ENCODE assay signal across 11 cellular contexts in genomic region chr2:212078103-212078502, GRCh38.
A peak's percentile ranks its signal among the peaks of the same experiment; 100 is the strongest.
DNase-seq lines count a peak whose midpoint lies in the region; ATAC-seq and TF ChIP-seq lines count a peak whose summit lies in the region.
"Had no signal": no experiment of that assay in that cellular context is flagged by ENCODE, and none has a peak within 500 bp of the region (broad histone marks: within the 10 kb centered on the region; RNA-seq: fewer than 3 reads in every experiment).

No MANE protein-coding gene starts in this region.

- CTCF ChIA-PET in activated CD4-positive, alpha-beta memory T cell treated with anti-CD3 and anti-CD28 coated beads, Interleukin-2, amount 10 ng/mL, durations not matched to agents 7 days and 5 days (lab: Charles Lee) = no interaction called here
- CTCF ChIA-PET in activated CD4-positive, alpha-beta memory T cell treated with anti-CD3 and anti-CD28 coated beads for 36 hours (lab: Charles Lee) = no interaction called here
- CTCF ChIA-PET in CD8-positive, alpha-beta T cell (lab: Charles Lee) = no interaction called here

- ATAC-seq in HG02623 (IDR thresholded peaks at IDR 0.05; ENCODE audit: unreplicated experiment) (peak; percentile 63), HG03520 (IDR thresholded peaks at IDR 0.05; ENCODE audit: unreplicated experiment) (peak; percentile 75)
- ATAC-seq in CD8-positive, alpha-beta T cell = no peak
- ATAC-seq: body of pancreas had no signal

- no peaks in the 10 kb centered on the region for H3K9me3 ChIP-seq in osteoblast (ENCODE audit: low read depth, low read length)
- no peaks in the 10 kb centered on the region for H3K9me3 ChIP-seq in CD8-positive, alpha-beta T cell (ENCODE audit: low read length)
- no peaks in the 10 kb centered on the region for H3K9me3 ChIP-seq in adrenal gland (replicated peaks in 1 of 3)
- H3K9me3 ChIP-seq: body of pancreas had no signal

- no peaks in the 10 kb centered on the region for H3K4me1 Mint-ChIP-seq in activated CD4-positive, alpha-beta memory T cell treated with anti-CD3 and anti-CD28 coated beads, Interleukin-2, amount 10 ng/mL, durations not matched to agents 7 days and 5 days
- H3K4me1 Mint-ChIP-seq in activated CD4-positive, alpha-beta memory T cell treated with anti-CD3 and anti-CD28 coated beads for 36 hours (ENCODE audit: low read depth) = no peaks in the 10 kb centered on the region
- H3K4me1 Mint-ChIP-seq in CD8-positive, alpha-beta T cell (ENCODE audit: low read depth) = no peaks in the 10 kb centered on the region

- H3K27ac ChIP-seq in osteoblast (ENCODE audit: low read depth, low read length) (no peak overlapping the region), adrenal gland (no peak overlapping the region)
- no peak overlapping the region for H3K27ac ChIP-seq in CD8-positive, alpha-beta T cell (ENCODE audit: low read depth, low read length)
- H3K27ac ChIP-seq: body of pancreas, PC-9 had no signal

- no peak overlapping the region for H3K27ac Mint-ChIP-seq in activated CD4-positive, alpha-beta memory T cell treated with anti-CD3 and anti-CD28 coated beads, Interleukin-2, amount 10 ng/mL, durations not matched to agents 7 days and 5 days
- H3K27ac Mint-ChIP-seq in activated CD4-positive, alpha-beta memory T cell treated with anti-CD3 and anti-CD28 coated beads for 36 hours = no peak overlapping the region
- H3K27ac Mint-ChIP-seq in CD8-positive, alpha-beta T cell = no peak overlapping the region

- H3K27me3 Mint-ChIP-seq in activated CD4-positive, alpha-beta memory T cell treated with anti-CD3 and anti-CD28 coated beads, Interleukin-2, amount 10 ng/mL, durations not matched to agents 7 days and 5 days = no peaks in the 10 kb centered on the region
- H3K27me3 Mint-ChIP-seq in activated CD4-positive, alpha-beta memory T cell treated with anti-CD3 and anti-CD28 coated beads for 36 hours = no peaks in the 10 kb centered on the region
- H3K27me3 Mint-ChIP-seq in CD8-positive, alpha-beta T cell (ENCODE audit: low read depth) = no peaks in the 10 kb centered on the region

- H3K79me2 ChIP-seq in osteoblast (ENCODE audit: insufficient read depth, low read length) = no peaks in the 10 kb centered on the region

- 67 to 75% (median 71%) methylated on average over 4 of the region's 4 CpGs for WGBS in adrenal gland, 4 donors

- peak overlapping the region; percentile 34 for H3K4me3 ChIP-seq in osteoblast (ENCODE audit: insufficient read depth, low read length)
- H3K4me3 ChIP-seq in CD8-positive, alpha-beta T cell (ENCODE audit: low read depth, low read length) = no peak overlapping the region
- no peak overlapping the region for H3K4me3 ChIP-seq in adrenal gland
- H3K4me3 ChIP-seq: body of pancreas, PC-9 had no signal

- no peaks in the 10 kb centered on the region for H4K20me1 ChIP-seq in osteoblast (ENCODE audit: insufficient read depth, low read length)

- POLR2A ChIA-PET in activated CD4-positive, alpha-beta memory T cell treated with anti-CD3 and anti-CD28 coated beads, Interleukin-2, amount 10 ng/mL, durations not matched to agents 7 days and 5 days (lab: Charles Lee) = no interaction called here
- POLR2A ChIA-PET in activated CD4-positive, alpha-beta memory T cell treated with anti-CD3 and anti-CD28 coated beads for 36 hours (lab: Charles Lee) = no interaction called here
- POLR2A ChIA-PET in CD8-positive, alpha-beta T cell (lab: Charles Lee) = no interaction called here

- DNase-seq in activated CD4-positive, alpha-beta memory T cell treated with anti-CD3 and anti-CD28 coated beads, Interleukin-2, amount 10 ng/mL, durations not matched to agents 7 days and 5 days = no peak
- DNase-seq in activated CD4-positive, alpha-beta memory T cell treated with anti-CD3 and anti-CD28 coated beads for 36 hours = no peak
- DNase-seq in osteoblast (ENCODE audit: insufficient read length, low spot score, missing footprints) (no peak), adrenal gland (no peak)
- no peak for DNase-seq in activated effector memory CD4-positive, alpha-beta T cell treated with anti-CD3 and anti-CD28 coated beads, Interleukin-2, amount 50 U/mL, for 16 hours
- DNase-seq in CD8-positive, alpha-beta T cell = no peak
- DNase-seq: body of pancreas, NCI-H1930, PC-9 had no signal

- no peaks in the 10 kb centered on the region for H3K9me3 Mint-ChIP-seq in activated CD4-positive, alpha-beta memory T cell treated with anti-CD3 and anti-CD28 coated beads, Interleukin-2, amount 10 ng/mL, durations not matched to agents 7 days and 5 days
- peaks cover 3% of the 10 kb centered on the region for H3K9me3 Mint-ChIP-seq in activated CD4-positive, alpha-beta memory T cell treated with anti-CD3 and anti-CD28 coated beads for 36 hours
- H3K9me3 Mint-ChIP-seq in CD8-positive, alpha-beta T cell = peaks cover 3% of the 10 kb centered on the region

- H3K36me3 ChIP-seq in osteoblast (ENCODE audit: insufficient read depth, low read length) (no peaks in the 10 kb centered on the region), adrenal gland (replicated peaks in 1 of 2) (no peaks in the 10 kb centered on the region)
- no peaks in the 10 kb centered on the region for H3K36me3 ChIP-seq in CD8-positive, alpha-beta T cell (ENCODE audit: insufficient read depth, low read length)

- H3K4me1 ChIP-seq in osteoblast (ENCODE audit: insufficient read depth, low read length) (no peaks in the 10 kb centered on the region), adrenal gland (replicated peaks in 1 of 2) (no peaks in the 10 kb centered on the region)
- H3K4me1 ChIP-seq in CD8-positive, alpha-beta T cell (ENCODE audit: insufficient read depth, low read length) = no peaks in the 10 kb centered on the region
- H3K4me1 ChIP-seq: body of pancreas had no signal

- H3K27me3 ChIP-seq in osteoblast (ENCODE audit: insufficient read depth, low read length) (no peaks in the 10 kb centered on the region), adrenal gland (no peaks in the 10 kb centered on the region)
- H3K27me3 ChIP-seq in CD8-positive, alpha-beta T cell (ENCODE audit: insufficient read depth, low read length) = no peaks in the 10 kb centered on the region
- H3K27me3 ChIP-seq: body of pancreas had no signal

- peak overlapping the region; percentile 68 for H2AFZ ChIP-seq in osteoblast (ENCODE audit: low read length)
- H2AFZ ChIP-seq: PC-9 had no signal

- TF ChIP-seq CTCF in osteoblast (IDR thresholded peaks at IDR 0.05; ENCODE audit: extremely low read depth, low read depth, low read length) (no peak), adrenal gland (IDR thresholded peaks at IDR 0.05) (no peak)
- no peak for TF ChIP-seq CTCF in CD8-positive, alpha-beta T cell (IDR thresholded peaks at IDR 0.05)

- TF ChIP-seq POLR2A in adrenal gland (IDR thresholded peaks at IDR 0.05) = no peak

- H3K4me2 ChIP-seq in osteoblast (ENCODE audit: insufficient read depth, low read length) = peak overlapping the region; percentile 69
- H3K4me2 ChIP-seq: PC-9 had no signal

- peak overlapping the region; percentile 30 for H3K4me3 Mint-ChIP-seq in activated CD4-positive, alpha-beta memory T cell treated with anti-CD3 and anti-CD28 coated beads, Interleukin-2, amount 10 ng/mL, durations not matched to agents 7 days and 5 days
- H3K4me3 Mint-ChIP-seq in activated CD4-positive, alpha-beta memory T cell treated with anti-CD3 and anti-CD28 coated beads for 36 hours = no peak overlapping the region
- no peak overlapping the region for H3K4me3 Mint-ChIP-seq in CD8-positive, alpha-beta T cell

- intact Hi-C loops in activated CD4-positive, alpha-beta memory T cell treated with anti-CD3 and anti-CD28 coated beads for 36 hours (cut with micrococcal nuclease) = no loop called here
- intact Hi-C loops in CD8-positive, alpha-beta T cell (cut with DNase I, micrococcal nuclease) = no loop called here
- intact Hi-C loops in adrenal gland (cut with DNase I) = no loop called here

- H3K36me3 Mint-ChIP-seq in activated CD4-positive, alpha-beta memory T cell treated with anti-CD3 and anti-CD28 coated beads, Interleukin-2, amount 10 ng/mL, durations not matched to agents 7 days and 5 days (ENCODE audit: low read depth) = no peaks in the 10 kb centered on the region
- H3K36me3 Mint-ChIP-seq in activated CD4-positive, alpha-beta memory T cell treated with anti-CD3 and anti-CD28 coated beads for 36 hours = no peaks in the 10 kb centered on the region
- no peaks in the 10 kb centered on the region for H3K36me3 Mint-ChIP-seq in CD8-positive, alpha-beta T cell
